ENCODE assay signal across 8 cellular contexts in the genomic region with DNA sequence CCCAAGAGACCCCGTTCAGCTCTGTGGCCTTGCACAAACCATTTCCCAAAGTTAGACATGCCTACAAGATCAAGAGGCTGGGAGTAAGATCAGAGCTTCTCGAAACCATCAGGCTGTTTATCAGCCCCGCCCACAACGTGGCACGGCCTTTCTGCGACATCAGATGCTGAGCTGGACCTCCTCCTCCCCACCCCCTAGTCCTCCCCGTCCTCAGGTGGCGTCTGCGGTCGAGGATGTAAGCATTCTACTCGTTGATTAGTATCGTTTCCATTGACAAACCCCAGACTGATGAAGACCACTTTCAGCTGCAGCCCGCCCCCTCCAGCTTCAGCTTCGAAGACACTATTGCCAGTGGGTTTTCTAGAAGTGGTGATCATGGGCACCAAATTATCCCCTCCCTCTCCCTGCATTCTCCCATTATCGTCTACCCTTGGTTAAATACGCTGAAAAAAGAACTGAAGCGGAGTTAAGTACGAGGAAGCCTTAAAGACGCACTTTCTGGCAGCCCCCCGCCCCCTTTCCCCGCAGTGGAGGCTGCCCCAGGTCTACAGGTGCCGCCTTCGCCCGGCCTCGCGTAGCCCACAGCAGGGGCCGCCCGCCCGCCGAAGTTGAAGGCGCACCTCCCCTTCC. TPM values are rescaled to one million over a fixed set of nuclear protein-coding genes. Genes with fewer than 3 reads are reported as not detected.
DNase-seq lines count a peak whose midpoint lies in the region; ATAC-seq, FAIRE-seq and TF ChIP-seq lines count a peak whose summit lies in the region.

No MANE protein-coding gene starts in this region.

- no peak for TF ChIP-seq POLR2A in H54 (IDR thresholded peaks at IDR 0.05; ENCODE audit: low read depth, low read length)
- TF ChIP-seq POLR2A in tibial nerve (IDR thresholded peaks at IDR 0.05): no peak

- DNase-seq in Daoy (ENCODE audit: low read depth) (peak; percentile 35), H54 (ENCODE audit: insufficient read length, low spot score) (peak; percentile 30), SHP77 (lab: John Stamatoyannopoulos, UW) (peak; percentile 25 to 75), lung (ENCODE audit: low spot score) (peak; percentile 61), tibial nerve (ENCODE audit: low spot score in 2 of 2) (peak in 1 of 2 donors; percentile 32), NCI-H1436 (lab: John Stamatoyannopoulos, UW) (no peak), epidermal melanocyte (ENCODE audit: insufficient read length, low spot score) (no peak)

- 2 to 3% methylated on average over 31 of the region's 31 CpGs for WGBS in lung, 2 donors
- 2 to 3% methylated on average over 30 to 31 of the region's 31 CpGs for WGBS in tibial nerve, 2 donors

- FAIRE-seq in H54 (lab: Jason Lieb, UNC): peak; percentile 65

- peaks cover 4 to 13% of the 10 kb centered on the region in 2 donors for H3K4me1 ChIP-seq in duodenal mucosa (ENCODE audit: control insufficient read depth in 1 of 2, insufficient read depth in 2 of 2, low read length in 2 of 2)
- H3K4me1 ChIP-seq in lung (ENCODE audit: control insufficient read depth in 2 of 2, insufficient read depth in 2 of 2, low read length in 2 of 2): peaks cover 0 to 4% of the 10 kb centered on the region in 2 donors
- peaks cover 0 to 32% (median 0%) of the 10 kb centered on the region in 4 donors for H3K4me1 ChIP-seq in tibial nerve

- TF ChIP-seq CTCF in lung (IDR thresholded peaks at IDR 0.05; ENCODE audit: control extremely low read depth, extremely low read depth): no peak
- TF ChIP-seq CTCF in tibial nerve (IDR thresholded peaks at IDR 0.05): no peak

- ATAC-seq in lung (ENCODE audit: insufficient read depth, low FRiP score): peak; percentile 7

- H3K36me3 ChIP-seq in duodenal mucosa (ENCODE audit: control insufficient read depth in 1 of 2, insufficient read depth in 2 of 2, low read length in 2 of 2) (no peaks in the 10 kb centered on the region), lung (ENCODE audit: control insufficient read depth in 2 of 2, insufficient read depth in 2 of 2, low read length in 2 of 2) (no peaks in the 10 kb centered on the region), tibial nerve (no peaks in the 10 kb centered on the region)

- no peak for TF ChIP-seq EP300 in tibial nerve (IDR thresholded peaks at IDR 0.05)

- peak overlapping the region; percentile 76 to 77 for H3K4me3 ChIP-seq in duodenal mucosa (ENCODE audit: low read depth in 1 of 2, low read length in 2 of 2)
- peak overlapping the region; percentile 75 for H3K4me3 ChIP-seq in lung
- H3K4me3 ChIP-seq in tibial nerve: peak overlapping the region; percentile 58 to 85 (median 70)

- peak overlapping the region; percentile 44 to 67 for H3K9ac ChIP-seq in duodenal mucosa (ENCODE audit: low read depth in 1 of 2, low read length in 2 of 2)

- peak overlapping the region; percentile 86 for H3K27ac ChIP-seq in duodenal mucosa (ENCODE audit: low read depth, low read length)
- H3K27ac ChIP-seq in lung (ENCODE audit: low read depth in 1 of 2, low read length in 1 of 2): peak overlapping the region; percentile 92 to 97
- H3K27ac ChIP-seq in tibial nerve: peak overlapping the region; percentile 62 to 88 (median 83)

- H3K27me3 ChIP-seq in duodenal mucosa (ENCODE audit: control insufficient read depth in 1 of 2, insufficient read depth in 2 of 2, low read length in 2 of 2): peaks cover 0 to 4% of the 10 kb centered on the region in 2 donors
- no peaks in the 10 kb centered on the region for H3K27me3 ChIP-seq in lung (ENCODE audit: control insufficient read depth, insufficient read depth)
- no peaks in the 10 kb centered on the region for H3K27me3 ChIP-seq in tibial nerve

- no peaks in the 10 kb centered on the region for H3K9me3 ChIP-seq in duodenal mucosa (ENCODE audit: control insufficient read depth in 1 of 2, low read length in 2 of 2)
- H3K9me3 ChIP-seq in lung (ENCODE audit: control insufficient read depth in 2 of 2, insufficient read depth in 1 of 2, low read length in 1 of 2): no peaks in the 10 kb centered on the region
- no peaks in the 10 kb centered on the region for H3K9me3 ChIP-seq in tibial nerve

RNA-seq across cellular contexts. Expression of gene PPIC, which starts 1.1 kb away (rescaled TPM):
- total RNA-seq in Daoy (2014; rRNA removed; shearing (Covaris generic)): 39.4 and 43.2 TPM in 2 replicates
- 10 to 100 TPM; 26.4 to 40.3 TPM for total RNA-seq in lung
- polyA plus RNA-seq in lung: 10 to 100 TPM; 21.4 to 36.1 TPM
- 10 to 100 TPM; 14.1 to 36.7 (median 24.3) TPM for total RNA-seq in tibial nerve

RNA-seq across cellular contexts. Expression of gene PRDM6, which starts 53.6 kb away (rescaled TPM):
- total RNA-seq in Daoy (2014; rRNA removed; shearing (Covaris generic)): 0.21 and 1.3 TPM in 2 replicates
- total RNA-seq in lung (10 to 100 TPM in 1 of 2 donors, 1 to 10 TPM in 1; 7.8 to 20.0 TPM), tibial nerve (1 to 10 TPM in 2 of 4 donors, under 1 TPM in 2; 0.90 to 1.1 (median 1.0) TPM)
- polyA plus RNA-seq in lung: 1 to 10 TPM; 1.0 to 1.8 TPM

Comparison
In these comparisons a context has a peak if more than half of its experiments do, and no peak if none do; other contexts are left out.
1. DNase-seq: peak in Daoy (single experiment), H54 (single experiment), SHP77 (2 of 2) and lung (single experiment); none in NCI-H1436 (single experiment) and epidermal melanocyte (single experiment).
2. Peak in every context shown above with its lines, with median percentiles within 50 percentile points of each other: H3K27ac ChIP-seq and H3K4me3 ChIP-seq.